1 cellular context compared by ENCODE assay signal in genomic region chr18:25247725-25248124, GRCh38.
TF ChIP-seq lines count a peak whose summit lies in the region.

No MANE protein-coding gene starts in this region.

TF ChIP-seq in SK-N-SH treated with all-trans-retinoic acid at 6 μM for 48 hours, 23 proteins besides CTCF, POLR2A, EP300 and RAD21 (continued from another document):
- TF ChIP-seq CREB5 (CRISPR knock-in tag; IDR thresholded peaks at IDR 0.05; ENCODE audit: low read depth): no peak
